Comparison of ENCODE assay signal across 17 cellular contexts in the genomic region with DNA sequence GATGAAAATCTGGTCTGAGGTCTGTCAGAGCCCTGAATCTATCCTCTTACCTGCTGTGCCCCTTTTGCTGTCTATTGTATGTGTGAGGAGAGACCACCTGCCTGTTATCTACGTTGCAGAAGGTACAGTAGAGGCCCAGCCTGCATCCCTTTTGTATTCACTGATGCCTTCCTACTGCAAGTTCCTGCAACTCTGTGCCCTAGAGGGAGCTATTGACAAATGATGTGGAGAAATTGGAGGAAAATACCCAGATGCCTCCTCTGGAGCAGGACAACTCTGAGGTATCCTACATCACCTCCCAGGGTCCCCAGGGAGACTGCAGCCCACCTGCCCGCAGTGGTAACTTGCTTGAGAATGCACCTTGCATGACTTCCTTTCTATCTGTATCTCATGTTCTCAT. TPM values are rescaled to one million over a fixed set of nuclear protein-coding genes. Genes with fewer than 3 reads are reported as not detected.
DNase-seq lines count a peak whose midpoint lies in the region; ATAC-seq and TF ChIP-seq lines count a peak whose summit lies in the region.
"Had no signal": no experiment of that assay in that cellular context is flagged by ENCODE, and none has a peak within 500 bp of the region (broad histone marks: within the 10 kb centered on the region; RNA-seq: fewer than 3 reads in every experiment).

No MANE protein-coding gene starts in this region.

- intact Hi-C loops in right cardiac atrium (cut with DNase I) = no loop called here
- intact Hi-C loops in OCI-LY7 (cut with micrococcal nuclease; ENCODE audit: unreplicated experiment) = no loop called here

- H3K4me3 ChIP-seq in cardiac muscle cell (no peak overlapping the region), right cardiac atrium (ENCODE audit: low read length) (no peak overlapping the region), OCI-LY7 (ENCODE audit: low read depth, low read length, poor library complexity, severe bottlenecking) (no peak overlapping the region), coronary artery (no peak overlapping the region)

- H2AFZ ChIP-seq in OCI-LY7 (ENCODE audit: low read length) = no peak overlapping the region

- H3K27me3 Mint-ChIP-seq in osteocyte (ENCODE audit: unreplicated experiment) = peaks cover 2% of the 10 kb centered on the region
- H3K27me3 Mint-ChIP-seq: activated CD4-positive, alpha-beta T cell treated with anti-CD3 and anti-CD28 coated beads for 36 hours; activated naive CD8-positive, alpha-beta T cell had no signal

- no peaks in the 10 kb centered on the region for H3K4me1 Mint-ChIP-seq in osteocyte (ENCODE audit: unreplicated experiment)
- H3K4me1 Mint-ChIP-seq: activated CD4-positive, alpha-beta T cell treated with anti-CD3 and anti-CD28 coated beads for 36 hours had no signal

- no peaks in the 10 kb centered on the region for H3K9me3 ChIP-seq in cardiac muscle cell (ENCODE audit: low read depth)
- no peaks in the 10 kb centered on the region for H3K9me3 ChIP-seq in right cardiac atrium (ENCODE audit: control insufficient read depth, low read length)
- H3K9me3 ChIP-seq in OCI-LY7 (ENCODE audit: low read length) = no peaks in the 10 kb centered on the region

- H3K9me2 ChIP-seq in OCI-LY7 (ENCODE audit: insufficient read depth, low read length) = no peaks in the 10 kb centered on the region

- no peak overlapping the region for H3K4me3 Mint-ChIP-seq in osteocyte (ENCODE audit: unreplicated experiment)
- H3K4me3 Mint-ChIP-seq: activated CD4-positive, alpha-beta T cell treated with anti-CD3 and anti-CD28 coated beads for 36 hours; activated naive CD8-positive, alpha-beta T cell; nephron had no signal

- H3K36me3 Mint-ChIP-seq in osteocyte (ENCODE audit: unreplicated experiment) = no peaks in the 10 kb centered on the region

- H3K27me3 ChIP-seq in cardiac muscle cell (no peaks in the 10 kb centered on the region), right cardiac atrium (ENCODE audit: control insufficient read depth, insufficient read depth) (no peaks in the 10 kb centered on the region)

- DNase-seq in cardiac muscle cell (ENCODE audit: low read depth in 1 of 2, low spot score in 1 of 2) = peak in 1 of 2 donors; percentile 7
- no peak for DNase-seq in right cardiac atrium
- no peak for DNase-seq in OCI-LY7 (ENCODE audit: low spot score)
- DNase-seq in coronary artery (ENCODE audit: low spot score) = peak; percentile 8
- peak; percentile 42 for DNase-seq in osteocyte (ENCODE audit: extremely low spot score, unreplicated experiment)
- DNase-seq in NAMALWA (ENCODE audit: low spot score) = no peak
- no peak for DNase-seq in NCI-H1436 treated with DMSO at 0.1 percent for 48 hours (lab: John Stamatoyannopoulos, UW)
- DNase-seq in NCI-H2081 treated with DMSO at 0.1 percent for 48 hours (lab: John Stamatoyannopoulos, UW) = no peak
- DNase-seq: activated CD4-positive, alpha-beta T cell treated with anti-CD3 and anti-CD28 coated beads for 36 hours; glutamatergic neuron; mesenchymal stem cell; MV-4-11; NCI-H774; RPMI8226 had no signal

- H3K4me1 ChIP-seq in cardiac muscle cell (ENCODE audit: low read depth) (peaks cover 24% of the 10 kb centered on the region), right cardiac atrium (ENCODE audit: control insufficient read depth, insufficient read depth, low read length) (no peaks in the 10 kb centered on the region), OCI-LY7 (ENCODE audit: insufficient read depth, low read length, poor library complexity, severe bottlenecking) (no peaks in the 10 kb centered on the region)

- TF ChIP-seq CTCF in cardiac muscle cell (IDR thresholded peaks at IDR 0.05; ENCODE audit: low read depth, low read length) (peak; percentile 16), OCI-LY7 (conservative IDR thresholded peaks at IDR 0.05; ENCODE audit: low read length) (0 out of 2 replicates have a peak, but pooled peaks have one; percentile 32), coronary artery (IDR thresholded peaks at IDR 0.05) (no peak), osteocyte (IDR thresholded peaks at IDR 0.05) (no peak)

- H4K20me1 ChIP-seq in OCI-LY7 (ENCODE audit: insufficient read depth, low read length) = no peaks in the 10 kb centered on the region

- 57% methylated on average over 2 of the region's 2 CpGs for WGBS in right cardiac atrium

- no peak overlapping the region for H3K27ac Mint-ChIP-seq in osteocyte (ENCODE audit: unreplicated experiment)
- H3K27ac Mint-ChIP-seq: activated CD4-positive, alpha-beta T cell treated with anti-CD3 and anti-CD28 coated beads for 36 hours; activated naive CD8-positive, alpha-beta T cell; nephron had no signal

- H3K9me3 Mint-ChIP-seq in osteocyte (ENCODE audit: unreplicated experiment) = peaks cover 7% of the 10 kb centered on the region

- no peak overlapping the region for H3K4me2 ChIP-seq in OCI-LY7 (ENCODE audit: low read length)

- no peaks in the 10 kb centered on the region for H3K79me2 ChIP-seq in OCI-LY7 (ENCODE audit: insufficient read depth, low read depth, low read length)

- ATAC-seq in right cardiac atrium = no peak
- ATAC-seq: activated CD4-positive, alpha-beta T cell treated with anti-CD3 and anti-CD28 coated beads for 36 hours had no signal

- BruUV-seq in OCI-LY7 (replicated peaks; lab: Mats Ljungman, UMichigan) = no TSS peak

- CTCF ChIA-PET in OCI-LY7 (lab: Charles Lee; ENCODE audit: unreplicated experiment) = no interaction called here

- POLR2A ChIA-PET in OCI-LY7 (lab: Charles Lee) = no interaction called here

- H3K27ac ChIP-seq in cardiac muscle cell (no peak overlapping the region), right cardiac atrium (ENCODE audit: low read length) (no peak overlapping the region), OCI-LY7 (ENCODE audit: low read depth, low read length, poor library complexity, severe bottlenecking) (no peak overlapping the region), coronary artery (no peak overlapping the region)

- H3K36me3 ChIP-seq in cardiac muscle cell (no peaks in the 10 kb centered on the region), OCI-LY7 (ENCODE audit: insufficient read depth, low read length) (no peaks in the 10 kb centered on the region)

RNA-seq across cellular contexts. Expression of a gene that starts 33.7 kb away (rescaled TPM):
- total RNA-seq in cardiac muscle cell = 2.2 and 3.9 TPM in 2 replicates
- 1.3 and 2.5 TPM in 2 replicates for polyA plus RNA-seq in cardiac muscle cell
- not detected for total RNA-seq in right cardiac atrium
- polyA plus RNA-seq in right cardiac atrium = not detected
- total RNA-seq in OCI-LY7 (2014; rRNA removed; shearing (Covaris generic)) = not detected in 2 replicates
- total RNA-seq in OCI-LY7 (2022) = not detected in 2 replicates
- not detected in 2 replicates for total RNA-seq in osteocyte
- total RNA-seq: cardiac septum had no signal

Comparison
In these comparisons a context has a peak if more than half of its experiments do, and no peak if none do; other contexts are left out.
1. DNase-seq: peak in coronary artery (single experiment) and osteocyte (single experiment); none in right cardiac atrium (0 of 3), OCI-LY7 (single experiment), NAMALWA (single experiment), NCI-H1436 treated with DMSO at 0.1 percent for 48 hours (single experiment) and NCI-H2081 treated with DMSO at 0.1 percent for 48 hours (single experiment).
2. CTCF ChIP-seq: peak in cardiac muscle cell (single experiment) and OCI-LY7 (single experiment); none in coronary artery (single experiment) and osteocyte (single experiment).